ENCODE assay signal across 8 cellular contexts in the genomic region with DNA sequence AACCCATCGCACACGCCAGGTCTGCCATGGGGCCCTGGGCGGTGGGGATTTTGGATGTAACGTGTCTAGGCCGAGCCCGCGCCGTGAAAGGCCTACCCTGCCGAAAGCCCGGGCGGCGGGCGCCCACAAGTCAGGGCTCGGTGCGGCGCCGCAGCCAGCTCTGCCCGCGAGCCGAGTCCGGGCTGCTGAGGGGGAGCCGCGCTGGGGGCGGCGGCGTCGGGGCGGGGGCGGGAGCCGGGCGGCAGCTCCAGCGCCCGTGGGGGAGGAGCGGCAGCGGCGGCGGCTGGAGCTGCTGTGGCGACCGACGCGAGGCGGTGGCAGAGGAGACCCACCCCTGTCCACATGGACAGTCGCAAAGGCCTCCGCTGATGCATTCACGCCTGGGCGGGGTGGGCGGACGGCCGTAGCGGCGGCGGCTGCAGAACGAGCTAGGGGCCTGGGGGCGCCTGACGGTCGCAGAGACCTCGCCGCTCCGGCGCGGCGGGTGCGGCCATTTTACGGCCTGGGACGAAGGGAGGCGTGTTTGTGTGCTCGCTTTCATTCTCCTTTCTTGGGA. TPM values are rescaled to one million over a fixed set of nuclear protein-coding genes. Genes with fewer than 3 reads are reported as not detected.
DNase-seq lines count a peak whose midpoint lies in the region; ATAC-seq and TF ChIP-seq lines count a peak whose summit lies in the region.

Gene SENP6, plus strand, starts transcription at position 273 of the 556 bp plus-strand sequence. CDS start 645 bp downstream, outside the sequence.

- H3K4me3 Mint-ChIP-seq in activated naive CD8-positive, alpha-beta T cell treated with anti-CD3 and anti-CD28 coated beads, Interleukin-2, amount 10 ng/mL, durations not matched to agents 7 days and 5 days: peak within 1 kb of the TSS; percentile 98

- POLR2A ChIA-PET in activated naive CD8-positive, alpha-beta T cell treated with anti-CD3 and anti-CD28 coated beads, Interleukin-2, amount 10 ng/mL, durations not matched to agents 7 days and 5 days (lab: Charles Lee): interaction anchor here (0.5 to 2.6 kb wide), 8 partner anchors 10 to 358 kb away, joined by 3 to 15 read pairs (median 4); partner anchors contain the start of genes COX7A2 and TMEM30A

- peak within 1 kb of the TSS; percentile 99 for H3K9ac ChIP-seq in parathyroid adenoma

- no peaks in the 10 kb centered on the region for H3K36me3 ChIP-seq in parathyroid adenoma (ENCODE audit: control insufficient read depth, insufficient read depth, low read length)
- no peaks in the 10 kb centered on the region for H3K36me3 ChIP-seq in thyroid gland

- WGBS in thyroid gland, 2 donors: 0% methylated on average over 4 to 39 of the region's 67 CpGs

- H3K27me3 Mint-ChIP-seq in activated naive CD8-positive, alpha-beta T cell treated with anti-CD3 and anti-CD28 coated beads, Interleukin-2, amount 10 ng/mL, durations not matched to agents 7 days and 5 days: no peaks in the 10 kb centered on the region

- H3K27ac Mint-ChIP-seq in activated naive CD8-positive, alpha-beta T cell treated with anti-CD3 and anti-CD28 coated beads, Interleukin-2, amount 10 ng/mL, durations not matched to agents 7 days and 5 days: peak within 1 kb of the TSS; percentile 99

- H3K4me1 Mint-ChIP-seq in activated naive CD8-positive, alpha-beta T cell treated with anti-CD3 and anti-CD28 coated beads, Interleukin-2, amount 10 ng/mL, durations not matched to agents 7 days and 5 days: peaks cover 39% of the 10 kb centered on the region

- H3K9me3 Mint-ChIP-seq in activated naive CD8-positive, alpha-beta T cell treated with anti-CD3 and anti-CD28 coated beads, Interleukin-2, amount 10 ng/mL, durations not matched to agents 7 days and 5 days: no peaks in the 10 kb centered on the region

- intact Hi-C loops in Right ventricle myocardium inferior (cut with DNase I): no loop called here
- intact Hi-C loops in thyroid gland (cut with DNase I): no loop called here

- TF ChIP-seq CTCF in parathyroid adenoma (IDR thresholded peaks at IDR 0.05) (no peak), thyroid gland (IDR thresholded peaks at IDR 0.05) (no peak)

- H3K9me3 ChIP-seq in parathyroid adenoma (ENCODE audit: control insufficient read depth, low read length) (no peaks in the 10 kb centered on the region), thyroid gland (no peaks in the 10 kb centered on the region)

- TF ChIP-seq POLR2A in thyroid gland (IDR thresholded peaks at IDR 0.05): peak; percentile 74 to 95

- H3K4me1 ChIP-seq in parathyroid adenoma (peaks cover 3% of the 10 kb centered on the region), thyroid gland (peaks cover 12 to 25% of the 10 kb centered on the region in 2 donors)

- peak within 1 kb of the TSS; percentile 94 for H2AFZ ChIP-seq in parathyroid adenoma

- peak within 1 kb of the TSS; percentile 92 for H3K4me2 ChIP-seq in parathyroid adenoma (ENCODE audit: low read length)

- peak; percentile 75 for ATAC-seq in activated naive CD8-positive, alpha-beta T cell treated with anti-CD3 and anti-CD28 coated beads, Interleukin-2, amount 10 ng/mL, durations not matched to agents 7 days and 5 days (ENCODE audit: low read depth)
- ATAC-seq in Right ventricle myocardium inferior: peak; percentile 94

- peak within 1 kb of the TSS; percentile 97 for H3K27ac ChIP-seq in parathyroid adenoma
- peak within 1 kb of the TSS; percentile 99 for H3K27ac ChIP-seq in thyroid gland

- peaks cover 44% of the 10 kb centered on the region for H3K79me2 ChIP-seq in parathyroid adenoma

- peak; percentile 94 for DNase-seq in GM03348 (ENCODE audit: low spot score)
- peak; percentile 66 for DNase-seq in H4 (ENCODE audit: low spot score)
- peak; percentile 80 for DNase-seq in LoVo (ENCODE audit: low spot score)
- DNase-seq in SW 1271 (lab: John Stamatoyannopoulos, UW): peak; percentile 25 to 66
- peak; percentile 84 for DNase-seq in activated naive CD8-positive, alpha-beta T cell treated with anti-CD3 and anti-CD28 coated beads, Interleukin-2, amount 10 ng/mL, durations not matched to agents 7 days and 5 days
- DNase-seq in Right ventricle myocardium inferior (ENCODE audit: missing footprints): peak; percentile 91
- peak; percentile 81 to 83 for DNase-seq in thyroid gland

- peaks cover 5% of the 10 kb centered on the region for H3K36me3 Mint-ChIP-seq in activated naive CD8-positive, alpha-beta T cell treated with anti-CD3 and anti-CD28 coated beads, Interleukin-2, amount 10 ng/mL, durations not matched to agents 7 days and 5 days

- no peaks in the 10 kb centered on the region for H3K27me3 ChIP-seq in parathyroid adenoma (ENCODE audit: control insufficient read depth, insufficient read depth, low read length)
- H3K27me3 ChIP-seq in thyroid gland: no peaks in the 10 kb centered on the region

- H3K4me3 ChIP-seq in parathyroid adenoma (ENCODE audit: low read depth, low read length): peak within 1 kb of the TSS; percentile 94
- peak within 1 kb of the TSS; percentile 60 to 92 (median 61) for H3K4me3 ChIP-seq in thyroid gland (replicated peaks in 1 of 3)

RNA-seq across cellular contexts. Expression of gene SENP6, which starts in this region (rescaled TPM):
- 42.7 and 63.4 TPM in 2 replicates for total RNA-seq in H4 (2014; rRNA removed; shearing (Covaris generic))
- total RNA-seq in activated naive CD8-positive, alpha-beta T cell treated with anti-CD3 and anti-CD28 coated beads, Interleukin-2, amount 10 ng/mL, durations not matched to agents 7 days and 5 days: 10 to 100 TPM; 83.7 to 97.0 TPM
- total RNA-seq in Right ventricle myocardium inferior (53.9 TPM), thyroid gland (100 to 1,000 TPM; 154 to 255 (median 170) TPM)

Comparison
In these comparisons a context has a peak if more than half of its experiments do, and no peak if none do; other contexts are left out.
1. Peak in every context shown above with its lines: DNase-seq, ATAC-seq, H3K4me3 ChIP-seq and H3K27ac ChIP-seq.